ENCODE assay signal across 1 cellular context in the genomic region with DNA sequence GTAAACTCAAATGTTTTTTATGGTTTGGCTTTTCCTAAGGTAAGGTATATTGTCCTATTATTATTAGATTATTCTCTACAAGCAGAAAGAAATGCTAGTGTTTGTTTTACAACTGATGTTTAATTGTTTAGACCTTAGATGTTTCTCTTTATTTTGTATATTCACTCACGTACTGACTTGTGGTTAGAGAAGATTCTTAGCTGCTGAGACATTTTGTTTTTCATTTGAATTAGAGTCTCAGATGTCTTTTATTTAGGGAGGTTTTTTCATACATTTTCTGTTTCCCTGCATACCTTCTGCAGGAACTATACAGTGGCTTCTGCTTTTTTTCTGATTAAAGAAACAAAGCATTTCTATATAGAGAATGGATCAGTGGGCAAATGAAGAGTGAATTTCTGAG.
TF ChIP-seq lines count a peak whose summit lies in the region.

No MANE protein-coding gene starts in this region.

TF ChIP-seq in SK-N-SH treated with all-trans-retinoic acid at 6 μM for 48 hours, 23 proteins besides CTCF, POLR2A, EP300 and RAD21 (continued from another document):
- TF ChIP-seq TCF4 (CRISPR knock-in tag; IDR thresholded peaks at IDR 0.05; ENCODE audit: borderline replicate concordance): no peak
- TF ChIP-seq, protein P1, sequence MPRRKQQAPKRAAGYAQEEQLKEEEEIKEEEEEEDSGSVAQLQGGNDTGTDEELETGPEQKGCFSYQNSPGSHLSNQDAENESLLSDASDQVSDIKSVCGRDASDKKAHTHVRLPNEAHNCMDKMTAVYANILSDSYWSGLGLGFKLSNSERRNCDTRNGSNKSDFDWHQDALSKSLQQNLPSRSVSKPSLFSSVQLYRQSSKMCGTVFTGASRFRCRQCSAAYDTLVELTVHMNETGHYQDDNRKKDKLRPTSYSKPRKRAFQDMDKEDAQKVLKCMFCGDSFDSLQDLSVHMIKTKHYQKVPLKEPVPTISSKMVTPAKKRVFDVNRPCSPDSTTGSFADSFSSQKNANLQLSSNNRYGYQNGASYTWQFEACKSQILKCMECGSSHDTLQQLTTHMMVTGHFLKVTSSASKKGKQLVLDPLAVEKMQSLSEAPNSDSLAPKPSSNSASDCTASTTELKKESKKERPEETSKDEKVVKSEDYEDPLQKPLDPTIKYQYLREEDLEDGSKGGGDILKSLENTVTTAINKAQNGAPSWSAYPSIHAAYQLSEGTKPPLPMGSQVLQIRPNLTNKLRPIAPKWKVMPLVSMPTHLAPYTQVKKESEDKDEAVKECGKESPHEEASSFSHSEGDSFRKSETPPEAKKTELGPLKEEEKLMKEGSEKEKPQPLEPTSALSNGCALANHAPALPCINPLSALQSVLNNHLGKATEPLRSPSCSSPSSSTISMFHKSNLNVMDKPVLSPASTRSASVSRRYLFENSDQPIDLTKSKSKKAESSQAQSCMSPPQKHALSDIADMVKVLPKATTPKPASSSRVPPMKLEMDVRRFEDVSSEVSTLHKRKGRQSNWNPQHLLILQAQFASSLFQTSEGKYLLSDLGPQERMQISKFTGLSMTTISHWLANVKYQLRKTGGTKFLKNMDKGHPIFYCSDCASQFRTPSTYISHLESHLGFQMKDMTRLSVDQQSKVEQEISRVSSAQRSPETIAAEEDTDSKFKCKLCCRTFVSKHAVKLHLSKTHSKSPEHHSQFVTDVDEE (CRISPR knock-in tag; IDR thresholded peaks at IDR 0.05): no peak
- no peak for TF ChIP-seq CSDC2 (CRISPR knock-in tag; IDR thresholded peaks at IDR 0.05)
- no peak for TF ChIP-seq BACH2 (CRISPR knock-in tag; IDR thresholded peaks at IDR 0.05; ENCODE audit: borderline replicate concordance)
- no peak for TF ChIP-seq ESRRG (CRISPR knock-in tag; IDR thresholded peaks at IDR 0.05)
- no peak for TF ChIP-seq SNAI2 (CRISPR knock-in tag; IDR thresholded peaks at IDR 0.05)
TF ChIP-seq in SK-N-SH treated with all-trans-retinoic acid at 6 μM for 48 hours: peak in this region for 0.
